18 cellular contexts compared by ENCODE assay signal in genomic region chr5:38375423-38375822, GRCh38.
DNase-seq lines count a peak whose midpoint lies in the region; ATAC-seq and TF ChIP-seq lines count a peak whose summit lies in the region.
"Had no signal": no experiment of that assay in that cellular context is flagged by ENCODE, and none has a peak within 500 bp of the region (broad histone marks: within the 10 kb centered on the region; RNA-seq: fewer than 3 reads in every experiment).

No MANE protein-coding gene starts in this region.

- DNase-seq in DND-41: no peak
- peak; percentile 7 for DNase-seq in ELF-1 (ENCODE audit: low read depth, low spot score)
- DNase-seq in endodermal cell: no peak
- DNase-seq in neural progenitor cell (ENCODE audit: low spot score): peak; percentile 36
- DNase-seq in RPMI8226: no peak
- DNase-seq in GOT3 (lab: John Stamatoyannopoulos, UW): no peak
- DNase-seq: Caco-2; CD4-positive, CD25-positive, alpha-beta regulatory T cell; CD8-positive, alpha-beta T cell; DMS153; EL; GF-D8; GM23248; HFFc6 had no signal

- H3K27me3 Mint-ChIP-seq in endodermal cell (ENCODE audit: insufficient read depth): no peaks in the 10 kb centered on the region
- H3K27me3 Mint-ChIP-seq in neural progenitor cell (ENCODE audit: insufficient read depth, low read depth): peaks cover 2% of the 10 kb centered on the region

- H2AFZ ChIP-seq in DND-41 (ENCODE audit: low read depth, low read length) (no peak overlapping the region), neural progenitor cell (replicated peaks) (no peak overlapping the region)
- H2AFZ ChIP-seq: GM23248 had no signal

- H4K20me1 ChIP-seq in DND-41 (ENCODE audit: insufficient read depth, low read length) (no peaks in the 10 kb centered on the region), neural progenitor cell (ENCODE audit: low read depth) (peaks cover 20% of the 10 kb centered on the region)
- H4K20me1 ChIP-seq: BLaER1 had no signal

- TF ChIP-seq CTCF in DND-41 (IDR thresholded peaks at IDR 0.05; ENCODE audit: borderline replicate concordance, extremely low read depth, low read length, poor library complexity, severe bottlenecking) (no peak), endodermal cell (conservative IDR thresholded peaks at IDR 0.05) (no peak), neural progenitor cell (IDR thresholded peaks at IDR 0.05) (no peak)

- peak overlapping the region; percentile 19; the same call in 1 of the 2 replicates for H3K4me2 ChIP-seq in DND-41 (ENCODE audit: insufficient read depth, low read length)
- peak overlapping the region; percentile 5 for H3K4me2 ChIP-seq in neural progenitor cell
- H3K4me2 ChIP-seq: BLaER1 had no signal

- no peaks in the 10 kb centered on the region for H3K9me3 ChIP-seq in DND-41 (ENCODE audit: insufficient read depth, low read length, severe bottlenecking)
- no peaks in the 10 kb centered on the region for H3K9me3 ChIP-seq in endodermal cell (ENCODE audit: control insufficient read depth, low read length)
- no peaks in the 10 kb centered on the region for H3K9me3 ChIP-seq in neural progenitor cell (ENCODE audit: low read depth)
- H3K9me3 ChIP-seq: BLaER1, Caco-2, HAP-1 had no signal

- peak overlapping the region; percentile 85 for H3K27ac Mint-ChIP-seq in endodermal cell
- no peak overlapping the region for H3K27ac Mint-ChIP-seq in neural progenitor cell
- H3K27ac Mint-ChIP-seq: CD4-positive, CD25-positive, alpha-beta regulatory T cell; CD8-positive, alpha-beta T cell; HFFc6 had no signal

- WGBS in endodermal cell (ENCODE audit: insufficient coverage in 1 of 2, insufficient read length in 1 of 2), 2 experiments: no CpG with 5 or more reads among the region's 1 CpG

- H3K4me1 ChIP-seq in DND-41 (ENCODE audit: insufficient read depth, low read length): peaks cover 34% of the 10 kb centered on the region
- H3K4me1 ChIP-seq in endodermal cell (ENCODE audit: control insufficient read depth, insufficient read depth, low read length): peaks cover 41% of the 10 kb centered on the region
- peaks cover 29% of the 10 kb centered on the region for H3K4me1 ChIP-seq in neural progenitor cell
- H3K4me1 ChIP-seq: Caco-2, HAP-1 had no signal

- H3K9me3 Mint-ChIP-seq in endodermal cell (no peaks in the 10 kb centered on the region), neural progenitor cell (no peaks in the 10 kb centered on the region)
- H3K9me3 Mint-ChIP-seq: CD8-positive, alpha-beta T cell; HFFc6 had no signal

- H3K27ac ChIP-seq in DND-41 (ENCODE audit: low read length) (peak overlapping the region; percentile 46; the same call in 1 of the 2 replicates), endodermal cell (ENCODE audit: low read depth, low read length) (no peak overlapping the region), neural progenitor cell (no peak overlapping the region)
- H3K27ac ChIP-seq: BLaER1, C4-2B, GM23248 had no signal

- H3K36me3 Mint-ChIP-seq in endodermal cell (ENCODE audit: low read depth) (no peaks in the 10 kb centered on the region), neural progenitor cell (no peaks in the 10 kb centered on the region)
- H3K36me3 Mint-ChIP-seq: CD4-positive, CD25-positive, alpha-beta regulatory T cell; CD8-positive, alpha-beta T cell had no signal

- H3K9ac ChIP-seq in DND-41 (ENCODE audit: low read depth, low read length): no peak overlapping the region
- no peak overlapping the region for H3K9ac ChIP-seq in endodermal cell (ENCODE audit: extremely low read depth, low read length, poor library complexity, severe bottlenecking)
- H3K9ac ChIP-seq in neural progenitor cell: no peak overlapping the region
- H3K9ac ChIP-seq: BLaER1, GM23248 had no signal

- peaks cover 19% of the 10 kb centered on the region for H3F3A ChIP-seq in neural progenitor cell (ENCODE audit: low read depth)

- ATAC-seq in DND-41 (ENCODE audit: insufficient read depth, low read depth): no peak
- no peak for ATAC-seq in GM19351 (IDR thresholded peaks at IDR 0.05; ENCODE audit: unreplicated experiment)
- ATAC-seq: CD8-positive, alpha-beta T cell had no signal

- peak overlapping the region; percentile 6 for H3K4me3 Mint-ChIP-seq in endodermal cell
- no peak overlapping the region for H3K4me3 Mint-ChIP-seq in neural progenitor cell
- H3K4me3 Mint-ChIP-seq: CD4-positive, CD25-positive, alpha-beta regulatory T cell; CD8-positive, alpha-beta T cell; HFFc6 had no signal

- H3K36me3 ChIP-seq in DND-41 (ENCODE audit: insufficient read depth, low read length) (no peaks in the 10 kb centered on the region), endodermal cell (ENCODE audit: control insufficient read depth, insufficient read depth, low read length) (no peaks in the 10 kb centered on the region), neural progenitor cell (no peaks in the 10 kb centered on the region)
- H3K36me3 ChIP-seq: BLaER1, HAP-1 had no signal

- H3K27me3 ChIP-seq in DND-41 (ENCODE audit: insufficient read depth, low read length, poor library complexity) (no peaks in the 10 kb centered on the region), endodermal cell (ENCODE audit: control insufficient read depth, insufficient read depth, low read length, poor library complexity, severe bottlenecking) (no peaks in the 10 kb centered on the region), neural progenitor cell (peaks cover 88% of the 10 kb centered on the region)
- H3K27me3 ChIP-seq: BLaER1 had no signal

- H3K4me3 ChIP-seq in DND-41 (ENCODE audit: low read depth in 1 of 2, low read length in 2 of 2) (no peak overlapping the region), endodermal cell (ENCODE audit: low read length) (peak overlapping the region; percentile 42), neural progenitor cell (no peak overlapping the region)
- H3K4me3 ChIP-seq: BLaER1, GM23248, HAP-1 had no signal

- peaks cover 72% of the 10 kb centered on the region for H3K4me1 Mint-ChIP-seq in endodermal cell
- H3K4me1 Mint-ChIP-seq in neural progenitor cell: peaks cover 14% of the 10 kb centered on the region

- no peaks in the 10 kb centered on the region for H3K79me2 ChIP-seq in DND-41 (ENCODE audit: insufficient read depth, low read length)
- H3K79me2 ChIP-seq in neural progenitor cell (ENCODE audit: low read depth): no peaks in the 10 kb centered on the region

Comparison
In these comparisons a context has a peak if more than half of its experiments do, and no peak if none do; other contexts are left out.
1. DNase-seq: peak in ELF-1 (single experiment) and neural progenitor cell (single experiment); none in DND-41 (single experiment), endodermal cell (single experiment), RPMI8226 (single experiment) and GOT3 (single experiment).